1 cellular context compared by ENCODE assay signal in genomic region chr14:68703093-68703492, GRCh38.
TF ChIP-seq lines count a peak whose summit lies in the region.

No MANE protein-coding gene starts in this region.

TF ChIP-seq in K562, 482 proteins besides CTCF, POLR2A, EP300 and RAD21 (continued from another document):
- no peak for TF ChIP-seq STAT5B (CRISPR knock-in tag; IDR thresholded peaks at IDR 0.05)
- TF ChIP-seq ATF3 (IDR thresholded peaks at IDR 0.05), result peak; percentile 72
- no peak for TF ChIP-seq ATF3 (CRISPR knock-in tag; conservative IDR thresholded peaks at IDR 0.05)
- TF ChIP-seq DPF2 (IDR thresholded peaks at IDR 0.05), result 0 out of 2 replicates have a peak, but pooled peaks have one; percentile 24
- peak; percentile 36; the same call in 1 of the 2 replicates for TF ChIP-seq ARID1B (IDR thresholded peaks at IDR 0.05)
- no peak for TF ChIP-seq NKRF (IDR thresholded peaks at IDR 0.05; ENCODE audit: borderline replicate concordance)
- peak; percentile 72; the same call in 1 of the 2 replicates for TF ChIP-seq JUN (IDR thresholded peaks at IDR 0.05; ENCODE audit: borderline replicate concordance, low read depth, low read length)
- TF ChIP-seq JUN (CRISPR knock-in tag; IDR thresholded peaks at IDR 0.05; ENCODE audit: borderline replicate concordance), result no peak
- TF ChIP-seq SRSF9 (IDR thresholded peaks at IDR 0.05; ENCODE audit: borderline replicate concordance, low read depth, low read length), result no peak
- TF ChIP-seq FOSL1 (tag; conservative IDR thresholded peaks at IDR 0.05), result peak; percentile 86
